Comparison of ENCODE assay signal across 18 cellular contexts in the genomic region with DNA sequence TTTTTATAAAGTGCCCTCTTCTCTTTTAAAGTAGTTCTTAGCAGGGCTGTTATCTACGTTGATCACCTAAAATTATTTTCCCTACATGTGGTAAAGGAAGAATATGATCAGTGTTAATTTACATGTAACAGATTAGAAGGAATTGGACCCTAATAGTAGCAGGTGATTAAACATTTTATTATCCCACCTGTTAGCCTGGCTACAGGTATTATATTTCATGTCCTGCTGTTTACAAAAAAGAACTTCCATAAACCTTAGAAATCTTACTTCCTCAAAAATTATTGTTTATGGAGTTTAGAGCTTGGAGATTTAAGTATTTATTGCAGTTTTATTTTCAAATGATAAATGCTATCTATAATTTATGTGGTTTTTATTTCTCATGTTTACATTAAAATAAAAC.
A peak's percentile ranks its signal among the peaks of the same experiment; 100 is the strongest.
DNase-seq lines count a peak whose midpoint lies in the region; TF ChIP-seq lines count a peak whose summit lies in the region.
"Had no signal": no experiment of that assay in that cellular context is flagged by ENCODE, and none has a peak within 500 bp of the region (broad histone marks: within the 10 kb centered on the region; RNA-seq: fewer than 3 reads in every experiment).

No MANE protein-coding gene starts in this region.

- DNase-seq in NCI-H1105 treated with DMSO at 0.1 percent for 48 hours (lab: John Stamatoyannopoulos, UW) (peak; percentile 13), NCI-H1105 (lab: John Stamatoyannopoulos, UW) (no peak), NCI-H526 treated with DMSO at 0.1 percent for 48 hours (lab: John Stamatoyannopoulos, UW) (peak; percentile 46), WERI-Rb-1 (no peak), NCI-H510A treated with DMSO at 0.1 percent for 48 hours (lab: John Stamatoyannopoulos, UW) (no peak), smooth muscle cell (lab: John Stamatoyannopoulos, UW; ENCODE audit: unreplicated experiment) (no peak)
- DNase-seq in effector memory CD4-positive, alpha-beta T cell, result no peak
- DNase-seq: 8988T; C1 segment of cervical spinal cord; Calu3; CD4-positive, alpha-beta memory T cell; COR-L47; DMS79; EL; GDM1; H9; HFFc6 had no signal

- no peaks in the 10 kb centered on the region for H3K27me3 ChIP-seq in WERI-Rb-1 (ENCODE audit: insufficient read depth, low read depth, severe bottlenecking)
- no peaks in the 10 kb centered on the region for H3K27me3 ChIP-seq in effector memory CD4-positive, alpha-beta T cell (replicated peaks; ENCODE audit: control insufficient read depth, insufficient read depth, low read length, poor library complexity, severe bottlenecking)
- H3K27me3 ChIP-seq in smooth muscle cell (ENCODE audit: low read depth), result peaks cover 5% of the 10 kb centered on the region

- H2AFZ ChIP-seq in smooth muscle cell (ENCODE audit: low read depth), result no peak overlapping the region
- H2AFZ ChIP-seq: GM23338 had no signal

- H3K9ac ChIP-seq in smooth muscle cell (ENCODE audit: low read depth), result no peak overlapping the region

- no peak overlapping the region for H3K4me2 ChIP-seq in smooth muscle cell
- H3K4me2 ChIP-seq: GM23338 had no signal

- H3K27ac ChIP-seq in WERI-Rb-1 (peak overlapping the region; percentile 26; the same call in 1 of the 2 replicates), smooth muscle cell (ENCODE audit: low read depth) (no peak overlapping the region)
- H3K27ac ChIP-seq in effector memory CD4-positive, alpha-beta T cell (ENCODE audit: insufficient read depth, low read length, poor library complexity, severe bottlenecking), result no peak overlapping the region

- H3K79me2 ChIP-seq in smooth muscle cell (ENCODE audit: low read depth), result no peaks in the 10 kb centered on the region

- no peak for TF ChIP-seq CTCF in WERI-Rb-1 (IDR thresholded peaks at IDR 0.05; ENCODE audit: low read depth, low read length)
- no peak for TF ChIP-seq CTCF in smooth muscle cell (IDR thresholded peaks at IDR 0.05; ENCODE audit: borderline replicate concordance, insufficient read depth, poor library complexity, severe bottlenecking)

- no peaks in the 10 kb centered on the region for H3K4me1 ChIP-seq in effector memory CD4-positive, alpha-beta T cell (ENCODE audit: control insufficient read depth, insufficient read depth, low read length, poor library complexity, severe bottlenecking)
- H3K4me1 ChIP-seq in smooth muscle cell (ENCODE audit: low read depth), result no peaks in the 10 kb centered on the region

- H3K4me3 ChIP-seq in WERI-Rb-1 (ENCODE audit: low read depth, low read length) (no peak overlapping the region), smooth muscle cell (no peak overlapping the region)
- no peak overlapping the region for H3K4me3 ChIP-seq in effector memory CD4-positive, alpha-beta T cell (ENCODE audit: insufficient read depth, low read depth, low read length, poor library complexity, severe bottlenecking)
- H3K4me3 ChIP-seq: GM23338 had no signal

- 81% methylated on average over 1 of the region's 1 CpG for WGBS in smooth muscle cell (ENCODE audit: low lambda C conversion rate)

- H3K9me3 ChIP-seq in WERI-Rb-1 (ENCODE audit: severe bottlenecking) (no peaks in the 10 kb centered on the region), smooth muscle cell (replicated peaks; ENCODE audit: low read depth) (no peaks in the 10 kb centered on the region)
- no peaks in the 10 kb centered on the region for H3K9me3 ChIP-seq in effector memory CD4-positive, alpha-beta T cell (ENCODE audit: control insufficient read depth, low read length)

- no peaks in the 10 kb centered on the region for H3K36me3 ChIP-seq in WERI-Rb-1
- H3K36me3 ChIP-seq in effector memory CD4-positive, alpha-beta T cell (ENCODE audit: control insufficient read depth, insufficient read depth, low read length), result no peaks in the 10 kb centered on the region
- H3K36me3 ChIP-seq in smooth muscle cell (ENCODE audit: low read depth), result no peaks in the 10 kb centered on the region

- no peaks in the 10 kb centered on the region for H4K20me1 ChIP-seq in smooth muscle cell (ENCODE audit: low read depth)

- no peaks in the 10 kb centered on the region for H3F3A ChIP-seq in smooth muscle cell (ENCODE audit: low read depth)

Comparison
In these comparisons a context has a peak if more than half of its experiments do, and no peak if none do; other contexts are left out.
1. DNase-seq: peak in NCI-H1105 treated with DMSO at 0.1 percent for 48 hours (single experiment) and NCI-H526 treated with DMSO at 0.1 percent for 48 hours (single experiment); none in NCI-H1105 (single experiment), WERI-Rb-1 (single experiment), NCI-H510A treated with DMSO at 0.1 percent for 48 hours (single experiment), effector memory CD4-positive, alpha-beta T cell (0 of 3) and smooth muscle cell (single experiment).